In genomic region chr3:150407051-150407817, GRCh38 we compare ENCODE assay signal across 8 cellular contexts. TPM values are rescaled to one million over a fixed set of nuclear protein-coding genes. Genes with fewer than 3 reads are reported as not detected.
DNase-seq lines count a peak whose midpoint lies in the region; ATAC-seq and TF ChIP-seq lines count a peak whose summit lies in the region.

No MANE protein-coding gene starts in this region.

- no peak for TF ChIP-seq CTCF in brain (conservative IDR thresholded peaks at IDR 0.05)
- TF ChIP-seq CTCF in lower lobe of right lung (IDR thresholded peaks at IDR 0.05) = no peak

- peaks cover 13% of the 10 kb centered on the region for H3K36me3 Mint-ChIP-seq in brain

- intact Hi-C loops in lower lobe of right lung (cut with DNase I) (no loop called here), sciatic nerve (cut with DNase I) (no loop called here)

- no peaks in the 10 kb centered on the region for H3K9me3 ChIP-seq in MG63
- H3K9me3 ChIP-seq in lower lobe of right lung = no peaks in the 10 kb centered on the region

- H3K27me3 Mint-ChIP-seq in brain = peaks cover 20% of the 10 kb centered on the region

- DNase-seq in Daoy (ENCODE audit: low read depth) = peak; percentile 23
- DNase-seq in MG63 = peak; percentile 70
- DNase-seq in lower lobe of right lung = no peak
- no peak for DNase-seq in sciatic nerve (ENCODE audit: low spot score)

- ATAC-seq in lower lobe of right lung = no peak
- ATAC-seq in GM19397 (IDR thresholded peaks at IDR 0.05; ENCODE audit: unreplicated experiment) = no peak
- ATAC-seq in sciatic nerve = no peak
- no peak for ATAC-seq in HG03565 (IDR thresholded peaks at IDR 0.05; ENCODE audit: unreplicated experiment)

- H3K9me3 Mint-ChIP-seq in brain = peaks cover 0 to 3% (median 0%) of the 10 kb centered on the region in 5 experiments

- H3K36me3 ChIP-seq in MG63 (peaks cover 23% of the 10 kb centered on the region), lower lobe of right lung (no peaks in the 10 kb centered on the region), urinary bladder (ENCODE audit: insufficient read depth) (no peaks in the 10 kb centered on the region)

- peaks cover 15% of the 10 kb centered on the region for H3K4me1 ChIP-seq in lower lobe of right lung
- H3K4me1 ChIP-seq in urinary bladder (ENCODE audit: insufficient read depth) = no peaks in the 10 kb centered on the region

- peaks cover 22% of the 10 kb centered on the region for H3K4me1 Mint-ChIP-seq in brain

- H3K27me3 ChIP-seq in MG63 = no peaks in the 10 kb centered on the region
- H3K27me3 ChIP-seq in lower lobe of right lung (ENCODE audit: low read depth) = no peaks in the 10 kb centered on the region

- H3K4me3 ChIP-seq in MG63 (peak overlapping the region; percentile 79), lower lobe of right lung (peak overlapping the region; percentile 88), urinary bladder (ENCODE audit: low read depth, low read length) (peak overlapping the region; percentile 92)

- peak overlapping the region; percentile 95 to 100 (median 100) for H3K27ac Mint-ChIP-seq in brain

- WGBS in urinary bladder = 19% methylated on average over 12 of the region's 12 CpGs

- H3K4me3 Mint-ChIP-seq in brain = peak overlapping the region; percentile 87 to 96 (median 92)

- H3K27ac ChIP-seq in lower lobe of right lung = peak overlapping the region; percentile 99
- H3K27ac ChIP-seq in urinary bladder (ENCODE audit: low read depth) = peak overlapping the region; percentile 87

RNA-seq across cellular contexts. Expression of gene TSC22D2, which starts 0.9 kb away (rescaled TPM):
- 3.2 and 9.1 TPM in 2 replicates for total RNA-seq in Daoy (2014; rRNA removed; shearing (Covaris generic))
- 6.3 and 10.3 TPM in 2 replicates for total RNA-seq in MG63 (2014; rRNA removed; shearing (Covaris generic); ENCODE audit: low replicate concordance)
- polyA plus RNA-seq in brain (ENCODE audit: insufficient read depth, low read depth, low replicate concordance) = 4.4 TPM
- total RNA-seq in lower lobe of right lung = 21.3 TPM
- 48.3 TPM for total RNA-seq in urinary bladder
- 16.3 TPM for polyA plus RNA-seq in urinary bladder
- total RNA-seq in sciatic nerve = 30.6 TPM

Comparison
In these comparisons a context has a peak if more than half of its experiments do, and no peak if none do; other contexts are left out.
1. DNase-seq: peak in Daoy (single experiment) and MG63 (single experiment); none in lower lobe of right lung (single experiment) and sciatic nerve (single experiment).
2. Peak in every context shown above with its lines, with median percentiles within 50 percentile points of each other: H3K4me3 ChIP-seq.